Comparison of ENCODE assay signal across 30 cellular contexts in genomic region chr6:113758214-113758613, GRCh38.
"Had no signal": no experiment of that assay in that cellular context is flagged by ENCODE, and none has a peak within 500 bp of the region (broad histone marks: within the 10 kb centered on the region; RNA-seq: fewer than 3 reads in every experiment).

No MANE protein-coding gene starts in this region.

- H3K4me2 ChIP-seq: neural progenitor cell had no signal

- H3K9me3 ChIP-seq: ovary, psoas muscle, suprapubic skin, testis, tibial artery, transverse colon, upper lobe of right lung, uterus had no signal

- ATAC-seq: naive thymus-derived CD8-positive, alpha-beta T cell; right cardiac atrium; sciatic nerve; stimulated activated effector memory CD8-positive, alpha-beta T cell treated with anti-CD3 and anti-CD28 coated beads, Interleukin-12 subunit alpha, Interleukin-12 subunit beta, amount 100 ng/mL, for 72 hours; stimulated activated naive CD8-positive, alpha-beta T cell treated with anti-CD3 and anti-CD28 coated beads, Interleukin-15, amount 100 ng/mL, for 72 hours; stimulated activated naive CD8-positive, alpha-beta T cell treated with anti-CD3 and anti-CD28 coated beads, Interleukin-15, Interleukin-2, amounts not matched to agents 100 U/mL and 50 U/mL, for 24 hours; upper lobe of right lung had no signal

- H3K36me3 Mint-ChIP-seq: naive B cell; naive thymus-derived CD8-positive, alpha-beta T cell; neural progenitor cell; stimulated activated effector memory CD8-positive, alpha-beta T cell treated with anti-CD3 and anti-CD28 coated beads, Interleukin-12 subunit alpha, Interleukin-12 subunit beta, amount 100 ng/mL, for 72 hours; type B pancreatic cell had no signal

- H3K36me3 ChIP-seq: neural progenitor cell, ovary, suprapubic skin, tibial artery, transverse colon, upper lobe of right lung, uterus had no signal

- H3K9me3 Mint-ChIP-seq: stimulated activated effector memory CD8-positive, alpha-beta T cell treated with anti-CD3 and anti-CD28 coated beads, Interleukin-12 subunit alpha, Interleukin-12 subunit beta, amount 100 ng/mL, for 72 hours; stimulated activated naive CD8-positive, alpha-beta T cell treated with anti-CD3 and anti-CD28 coated beads, Interleukin-15, amount 100 ng/mL, for 72 hours; type B pancreatic cell had no signal

- H3K4me3 ChIP-seq: neural progenitor cell, ovary, psoas muscle, skin epidermis, smooth muscle cell, suprapubic skin, testis, tibial artery, transverse colon, upper lobe of right lung, uterus had no signal

- DNase-seq: naive B cell; naive thymus-derived CD8-positive, alpha-beta T cell; occipital lobe; ovary; posterior cingulate gyrus; psoas muscle; right cardiac atrium; stimulated activated CD4-positive, alpha-beta T cell treated with anti-CD3 and anti-CD28 coated beads, Interleukin-15, amount 100 ng/mL, for 24 hours; stimulated activated CD4-positive, alpha-beta T cell treated with anti-CD3 and anti-CD28 coated beads, Interleukin-2, amount 100 ng/mL, for 24 hours; stimulated activated CD4-positive, alpha-beta T cell treated with anti-CD3 and anti-CD28 coated beads, Interleukin-2, amount 100 ng/mL, for 48 hours; stimulated activated CD4-positive, alpha-beta T cell treated with anti-CD3 and anti-CD28 coated beads, Interleukin-4, amount 100 ng/mL, for 24 hours; stimulated activated naive CD4-positive, alpha-beta T cell; stimulated activated naive CD8-positive, alpha-beta T cell treated with anti-CD3 and anti-CD28 coated beads, Interleukin-15, amount 100 ng/mL, for 72 hours; stimulated activated naive CD8-positive, alpha-beta T cell treated with anti-CD3 and anti-CD28 coated beads, Interleukin-15, Interleukin-2, amounts not matched to agents 100 U/mL and 50 U/mL, for 24 hours; substantia nigra; testis; tibial artery; transverse colon; upper lobe of right lung; uterus had no signal

- H3K27me3 Mint-ChIP-seq: naive B cell; naive thymus-derived CD8-positive, alpha-beta T cell; type B pancreatic cell had no signal

- H3K4me3 Mint-ChIP-seq: naive B cell; naive thymus-derived CD8-positive, alpha-beta T cell; nephron; neural progenitor cell; stimulated activated effector memory CD8-positive, alpha-beta T cell treated with anti-CD3 and anti-CD28 coated beads, Interleukin-12 subunit alpha, Interleukin-12 subunit beta, amount 100 ng/mL, for 72 hours; stimulated activated naive CD8-positive, alpha-beta T cell treated with anti-CD3 and anti-CD28 coated beads, Interleukin-15, amount 100 ng/mL, for 72 hours; type B pancreatic cell had no signal

- H3K4me1 ChIP-seq: neural progenitor cell, parathyroid adenoma, psoas muscle, suprapubic skin, testis, transverse colon, upper lobe of right lung, uterus had no signal

- H3K27me3 ChIP-seq: neural progenitor cell, ovary, suprapubic skin, testis, tibial artery, transverse colon, upper lobe of right lung, uterus had no signal

- H3K9ac ChIP-seq: neural progenitor cell, parathyroid adenoma had no signal

- H3K27ac ChIP-seq: neural progenitor cell, ovary, parathyroid adenoma, psoas muscle, suprapubic skin, testis, tibial artery, upper lobe of right lung, uterus had no signal

- H3K79me2 ChIP-seq: parathyroid adenoma had no signal

- H3K4me1 Mint-ChIP-seq: naive thymus-derived CD8-positive, alpha-beta T cell; nephron; stimulated activated effector memory CD8-positive, alpha-beta T cell treated with anti-CD3 and anti-CD28 coated beads, Interleukin-12 subunit alpha, Interleukin-12 subunit beta, amount 100 ng/mL, for 72 hours; stimulated activated naive CD8-positive, alpha-beta T cell treated with anti-CD3 and anti-CD28 coated beads, Interleukin-15, amount 100 ng/mL, for 72 hours had no signal

- H3K27ac Mint-ChIP-seq: naive thymus-derived CD8-positive, alpha-beta T cell; progenitor cell of endocrine pancreas; stimulated activated effector memory CD8-positive, alpha-beta T cell treated with anti-CD3 and anti-CD28 coated beads, Interleukin-12 subunit alpha, Interleukin-12 subunit beta, amount 100 ng/mL, for 72 hours; stimulated activated naive CD8-positive, alpha-beta T cell treated with anti-CD3 and anti-CD28 coated beads, Interleukin-15, amount 100 ng/mL, for 72 hours; type B pancreatic cell had no signal
